ENCODE assay signal across 1 cellular context in genomic region chr19:1847684-1848398, GRCh38.
A peak's percentile ranks its signal among the peaks of the same experiment; 100 is the strongest.
TF ChIP-seq lines count a peak whose summit lies in the region.

No MANE protein-coding gene starts in this region.

TF ChIP-seq in HepG2, 621 proteins besides CTCF, POLR2A, EP300 and RAD21 (continued from another document and continues in another):
- no peak for TF ChIP-seq SNAPC4 (CRISPR knock-in tag; IDR thresholded peaks at IDR 0.05)
- no peak for TF ChIP-seq ZNF18 (CRISPR knock-in tag; IDR thresholded peaks at IDR 0.05; ENCODE audit: insufficient replicate concordance)
- no peak for TF ChIP-seq LCORL (IDR thresholded peaks at IDR 0.05)
- peak; percentile 24; the same call in 1 of the 2 replicates for TF ChIP-seq LCORL (CRISPR knock-in tag; IDR thresholded peaks at IDR 0.05)
- TF ChIP-seq MTERF4 (CRISPR knock-in tag; IDR thresholded peaks at IDR 0.05) = peak; percentile 76; the same call in 1 of the 2 replicates
- TF ChIP-seq DNMT3B (CRISPR knock-in tag; conservative IDR thresholded peaks at IDR 0.05) = 0 out of 2 replicates have a peak, but pooled peaks have one; percentile 22
- peak; percentile 18; the same call in 1 of the 2 replicates for TF ChIP-seq PHF21A (CRISPR knock-in tag; IDR thresholded peaks at IDR 0.05)
- peak; percentile 80 for TF ChIP-seq ASH2L (IDR thresholded peaks at IDR 0.05; ENCODE audit: insufficient read length, low read depth, low read length)
- peak; percentile 78; the same call in 1 of the 2 replicates for TF ChIP-seq FOXK1 (CRISPR knock-in tag; IDR thresholded peaks at IDR 0.05; ENCODE audit: borderline replicate concordance, low read depth)
- no peak for TF ChIP-seq MAF1 (CRISPR knock-in tag; IDR thresholded peaks at IDR 0.05; ENCODE audit: borderline replicate concordance)
- TF ChIP-seq KDM5B (CRISPR knock-in tag; IDR thresholded peaks at IDR 0.05; ENCODE audit: borderline replicate concordance) = peak; percentile 0; the same call in 1 of the 2 replicates
- no peak; the same call in 1 of the 2 replicates for TF ChIP-seq ZNF83 (CRISPR knock-in tag; IDR thresholded peaks at IDR 0.05; ENCODE audit: borderline replicate concordance)
- TF ChIP-seq ZBTB3 (CRISPR knock-in tag; IDR thresholded peaks at IDR 0.05; ENCODE audit: borderline replicate concordance, low read depth) = no peak
- TF ChIP-seq MAZ (IDR thresholded peaks at IDR 0.05; ENCODE audit: borderline replicate concordance, low read depth, low read length) = no peak
- TF ChIP-seq MAZ (CRISPR knock-in tag; IDR thresholded peaks at IDR 0.05; ENCODE audit: low read depth) = no peak
- peak; percentile 73; the same call in 1 of the 2 replicates for TF ChIP-seq TGIF2 (CRISPR knock-in tag; IDR thresholded peaks at IDR 0.05)
- no peak for TF ChIP-seq RARG (CRISPR knock-in tag; IDR thresholded peaks at IDR 0.05; ENCODE audit: low read depth)
- no peak for TF ChIP-seq KAT8 (CRISPR knock-in tag; IDR thresholded peaks at IDR 0.05)
- TF ChIP-seq NFE2L2 (IDR thresholded peaks at IDR 0.05; ENCODE audit: low read length) = no peak
- TF ChIP-seq ZNF674 (CRISPR knock-in tag; IDR thresholded peaks at IDR 0.05; ENCODE audit: low read depth) = no peak
- TF ChIP-seq ZNF644 (CRISPR knock-in tag; IDR thresholded peaks at IDR 0.05; ENCODE audit: low read depth) = no peak
- TF ChIP-seq ZNF607 (CRISPR knock-in tag; IDR thresholded peaks at IDR 0.05; ENCODE audit: borderline replicate concordance) = no peak
- no peak for TF ChIP-seq KLF13 (CRISPR knock-in tag; IDR thresholded peaks at IDR 0.05)
- 0 out of 2 replicates have a peak, but pooled peaks have one; percentile 28 for TF ChIP-seq ZNF724P (CRISPR knock-in tag; IDR thresholded peaks at IDR 0.05; ENCODE audit: borderline replicate concordance)
- peak; percentile 64 for TF ChIP-seq POLR2G (IDR thresholded peaks at IDR 0.05; ENCODE audit: low read depth, low read length)
- TF ChIP-seq ZNF335 (CRISPR knock-in tag; IDR thresholded peaks at IDR 0.05) = peak; percentile 96
- TF ChIP-seq ZNF296 (CRISPR knock-in tag; conservative IDR thresholded peaks at IDR 0.05) = no peak; the same call in 1 of the 2 replicates
- no peak for TF ChIP-seq ZMYM2 (CRISPR knock-in tag; IDR thresholded peaks at IDR 0.05)
- no peak for TF ChIP-seq CBX1 (IDR thresholded peaks at IDR 0.05; ENCODE audit: low read depth)
- no peak for TF ChIP-seq HOMEZ (CRISPR knock-in tag; IDR thresholded peaks at IDR 0.05; ENCODE audit: low read depth)
- no peak; the same call in 1 of the 2 replicates for TF ChIP-seq ZNF329 (CRISPR knock-in tag; IDR thresholded peaks at IDR 0.05; ENCODE audit: low read depth)
- TF ChIP-seq YEATS4 (CRISPR knock-in tag; IDR thresholded peaks at IDR 0.05; ENCODE audit: borderline replicate concordance) = peak; percentile 50
- TF ChIP-seq ZNF552 (CRISPR knock-in tag; IDR thresholded peaks at IDR 0.05; ENCODE audit: borderline replicate concordance) = no peak
- peak; percentile 81; the same call in 1 of the 2 replicates for TF ChIP-seq ETS1 (CRISPR knock-in tag; IDR thresholded peaks at IDR 0.05)
- TF ChIP-seq ZBTB39 (CRISPR knock-in tag; IDR thresholded peaks at IDR 0.05) = no peak; the same call in 1 of the 2 replicates
- no peak for TF ChIP-seq ZGPAT (CRISPR knock-in tag; IDR thresholded peaks at IDR 0.05)
- no peak for TF ChIP-seq ZKSCAN1 (IDR thresholded peaks at IDR 0.05; ENCODE audit: low read length)
- TF ChIP-seq BATF2 (CRISPR knock-in tag; IDR thresholded peaks at IDR 0.05) = no peak
- no peak for TF ChIP-seq MAFG (CRISPR knock-in tag; IDR thresholded peaks at IDR 0.05)
- no peak for TF ChIP-seq ELF4 (CRISPR knock-in tag; IDR thresholded peaks at IDR 0.05; ENCODE audit: borderline replicate concordance)
- no peak for TF ChIP-seq CHCHD3 (CRISPR knock-in tag; IDR thresholded peaks at IDR 0.05)
- no peak for TF ChIP-seq SNAPC2 (CRISPR knock-in tag; IDR thresholded peaks at IDR 0.05)
- no peak for TF ChIP-seq ZFP82 (CRISPR knock-in tag; IDR thresholded peaks at IDR 0.05; ENCODE audit: borderline replicate concordance)
- TF ChIP-seq ZNF639 (CRISPR knock-in tag; conservative IDR thresholded peaks at IDR 0.05) = no peak
- peak; percentile 91 for TF ChIP-seq FOXK2 (IDR thresholded peaks at IDR 0.05)
- no peak for TF ChIP-seq RNF219 (CRISPR knock-in tag; IDR thresholded peaks at IDR 0.05)
- TF ChIP-seq AGO2 (optimal IDR thresholded peaks at IDR 0.05; ENCODE audit: low read depth, low read length) = peak; percentile 88
- TF ChIP-seq GPN1 (CRISPR knock-in tag; IDR thresholded peaks at IDR 0.05; ENCODE audit: borderline replicate concordance) = no peak
